Comparison of ENCODE assay signal across 23 cellular contexts in genomic region chr7:142800699-142801260, GRCh38. TPM values are rescaled to one million over a fixed set of nuclear protein-coding genes. Genes with fewer than 3 reads are reported as not detected.
DNase-seq lines count a peak whose midpoint lies in the region; ATAC-seq, FAIRE-seq and TF ChIP-seq lines count a peak whose summit lies in the region.
"Had no signal": no experiment of that assay in that cellular context is flagged by ENCODE, and none has a peak within 500 bp of the region (broad histone marks: within the 10 kb centered on the region; RNA-seq: fewer than 3 reads in every experiment).

No MANE protein-coding gene starts in this region.

- DNase-seq in T-helper 1 cell (no peak), brain microvascular endothelial cell (no peak), small intestine (no peak), left colon (no peak)
- DNase-seq in activated CD4-positive, alpha-beta memory T cell treated with anti-CD3 and anti-CD28 coated beads for 36 hours: no peak
- DNase-seq: amniotic stem cell; DMS79 treated with DMSO at 0.1 percent for 48 hours; gastrocnemius medialis; Kasumi-1; NCI-H146; stimulated activated CD4-positive, alpha-beta T cell treated with anti-CD3 and anti-CD28 coated beads, Interleukin-2, amount 100 ng/mL, for 24 hours; tibial artery had no signal

- H3K27me3 Mint-ChIP-seq in T-helper 1 cell treated with Interleukin-12 subunit alpha and Interleukin-12 subunit beta and Interleukin-4 antibody, amounts not matched to agents 30 μg/mL and 1 μg/mL, for 36 hours (ENCODE audit: low read depth): no peaks in the 10 kb centered on the region
- no peaks in the 10 kb centered on the region for H3K27me3 Mint-ChIP-seq in activated CD4-positive, alpha-beta memory T cell treated with anti-CD3 and anti-CD28 coated beads for 36 hours

- no peak for ATAC-seq in GM21515 (IDR thresholded peaks at IDR 0.05; ENCODE audit: unreplicated experiment)
- no peak for ATAC-seq in GM21526 (IDR thresholded peaks at IDR 0.05; ENCODE audit: low FRiP score, unreplicated experiment)
- no peak for ATAC-seq in left colon
- ATAC-seq: gastrocnemius medialis had no signal

- intact Hi-C loops in activated CD4-positive, alpha-beta memory T cell treated with anti-CD3 and anti-CD28 coated beads for 36 hours (cut with micrococcal nuclease): loop anchor here (1.0 to 10.0 kb wide), 3 partner anchors 8 to 1246 kb away; partner anchors contain the start of genes AGK and TAS2R38
- intact Hi-C loops in left colon (cut with DNase I, micrococcal nuclease): no loop called here

- POLR2A ChIA-PET in activated CD4-positive, alpha-beta memory T cell treated with anti-CD3 and anti-CD28 coated beads for 36 hours (lab: Charles Lee): interaction anchor here (0.6 to 17.9 kb wide), 3 partner anchors 8 to 164 kb away, joined by 3 to 517 read pairs (median 195); no protein-coding TSS in a partner anchor

- no peaks in the 10 kb centered on the region for H3K4me1 ChIP-seq in small intestine (ENCODE audit: control insufficient read depth in 2 of 2, insufficient read depth in 1 of 2, low read depth in 1 of 2, low read length in 1 of 2)
- H3K4me1 ChIP-seq: SJSA1 had no signal

- no peak for FAIRE-seq in small intestine (lab: Jason Lieb, UNC)
- FAIRE-seq: TTC549 had no signal

- peak overlapping the region; percentile 100 for H3K4me3 Mint-ChIP-seq in T-helper 1 cell treated with Interleukin-12 subunit alpha and Interleukin-12 subunit beta and Interleukin-4 antibody, amounts not matched to agents 30 μg/mL and 1 μg/mL, for 36 hours
- H3K4me3 Mint-ChIP-seq in activated CD4-positive, alpha-beta memory T cell treated with anti-CD3 and anti-CD28 coated beads for 36 hours: peak overlapping the region; percentile 100

- CTCF ChIA-PET in activated CD4-positive, alpha-beta memory T cell treated with anti-CD3 and anti-CD28 coated beads for 36 hours (lab: Charles Lee): interaction anchor here (0.9 to 20.0 kb wide), 4 partner anchors 9 to 481 kb away, joined by 3 to 390 read pairs (median 4); no protein-coding TSS in a partner anchor

- H3K27me3 ChIP-seq in brain microvascular endothelial cell (replicated peaks) (no peaks in the 10 kb centered on the region), small intestine (ENCODE audit: control insufficient read depth in 2 of 2, insufficient read depth in 2 of 2, low read length in 2 of 2) (peaks cover 0 to 8% of the 10 kb centered on the region in 2 donors)

- TF ChIP-seq CTCF in brain microvascular endothelial cell (IDR thresholded peaks at IDR 0.05; ENCODE audit: low read depth, low read length, missing control alignments): no peak

- peak overlapping the region; percentile 14 for H3K27ac ChIP-seq in brain microvascular endothelial cell
- H3K27ac ChIP-seq in small intestine (ENCODE audit: low read depth in 1 of 2, low read length in 1 of 2): peak overlapping the region; percentile 2 to 82
- H3K27ac ChIP-seq: 22Rv1; BLaER1 treated with 17β-estradiol and CSF1 and Interleukin-3, amounts not matched to agents 10 nM and 100 nM; gastrocnemius medialis; HL-60; right atrium auricular region; SJSA1; tibial artery had no signal

- no peaks in the 10 kb centered on the region for H3K9me3 Mint-ChIP-seq in T-helper 1 cell treated with Interleukin-12 subunit alpha and Interleukin-12 subunit beta and Interleukin-4 antibody, amounts not matched to agents 30 μg/mL and 1 μg/mL, for 36 hours
- H3K9me3 Mint-ChIP-seq in activated CD4-positive, alpha-beta memory T cell treated with anti-CD3 and anti-CD28 coated beads for 36 hours: no peaks in the 10 kb centered on the region

- no peak overlapping the region for H3K4me3 ChIP-seq in brain microvascular endothelial cell (ENCODE audit: low read depth, low read length)
- no peak overlapping the region for H3K4me3 ChIP-seq in small intestine (ENCODE audit: low read depth in 1 of 2, low read length in 2 of 2)
- H3K4me3 ChIP-seq: BLaER1 treated with 17β-estradiol and CSF1 and Interleukin-3, amounts not matched to agents 10 nM and 100 nM; gastrocnemius medialis; right atrium auricular region; SJSA1; tibial artery had no signal

- H3K27ac Mint-ChIP-seq in T-helper 1 cell treated with Interleukin-12 subunit alpha and Interleukin-12 subunit beta and Interleukin-4 antibody, amounts not matched to agents 30 μg/mL and 1 μg/mL, for 36 hours: peak overlapping the region; percentile 97
- peak overlapping the region; percentile 100 for H3K27ac Mint-ChIP-seq in activated CD4-positive, alpha-beta memory T cell treated with anti-CD3 and anti-CD28 coated beads for 36 hours

- in situ Hi-C loops in brain microvascular endothelial cell (cut with HindIII; ENCODE audit: low pct_ligation_motif_present, low sequenced_read_pairs): no loop called here

- H3K9me3 ChIP-seq in small intestine (ENCODE audit: control insufficient read depth, low read depth): no peaks in the 10 kb centered on the region
- H3K9me3 ChIP-seq: BLaER1 treated with 17β-estradiol and CSF1 and Interleukin-3, amounts not matched to agents 10 nM and 100 nM; gastrocnemius medialis; right atrium auricular region; SJSA1; tibial artery had no signal

- H3K36me3 ChIP-seq in brain microvascular endothelial cell (replicated peaks) (peaks cover 14% of the 10 kb centered on the region), small intestine (ENCODE audit: control insufficient read depth in 2 of 2, insufficient read depth in 2 of 2, low read length in 2 of 2) (no peaks in the 10 kb centered on the region)
- H3K36me3 ChIP-seq: BLaER1 treated with 17β-estradiol and CSF1 and Interleukin-3, amounts not matched to agents 10 nM and 100 nM; gastrocnemius medialis; right atrium auricular region; SJSA1; tibial artery had no signal

- peaks cover 67% of the 10 kb centered on the region for H3K4me1 Mint-ChIP-seq in T-helper 1 cell treated with Interleukin-12 subunit alpha and Interleukin-12 subunit beta and Interleukin-4 antibody, amounts not matched to agents 30 μg/mL and 1 μg/mL, for 36 hours (ENCODE audit: low read depth)
- peaks cover 68% of the 10 kb centered on the region for H3K4me1 Mint-ChIP-seq in activated CD4-positive, alpha-beta memory T cell treated with anti-CD3 and anti-CD28 coated beads for 36 hours (ENCODE audit: low read depth)

- H3K36me3 Mint-ChIP-seq in T-helper 1 cell treated with Interleukin-12 subunit alpha and Interleukin-12 subunit beta and Interleukin-4 antibody, amounts not matched to agents 30 μg/mL and 1 μg/mL, for 36 hours (ENCODE audit: low read depth): peaks cover 86% of the 10 kb centered on the region
- H3K36me3 Mint-ChIP-seq in activated CD4-positive, alpha-beta memory T cell treated with anti-CD3 and anti-CD28 coated beads for 36 hours: peaks cover 79% of the 10 kb centered on the region

- WGBS in small intestine, 3 donors: 62 to 88% (median 78%) methylated on average over 6 to 7 of the region's 7 CpGs

RNA-seq across cellular contexts. Expression of gene PRSS2, which starts 30.0 kb away (rescaled TPM):
- not detected for total RNA-seq in activated CD4-positive, alpha-beta memory T cell treated with anti-CD3 and anti-CD28 coated beads for 36 hours
- polyA plus RNA-seq in small intestine: 100 to 1,000 TPM in 2 of 3 donors, 10 to 100 TPM in 1; 91.5 to 814 (median 154) TPM
- total RNA-seq in left colon: 1 to 10 TPM in 1 of 2 donors, not detected in 1; 4.0 TPM
- total RNA-seq: cerebellum, gastrocnemius medialis, lung microvascular endothelial cell, SJSA1 had no signal

RNA-seq across cellular contexts. Expression of gene PRSS1, which starts 51.5 kb away (rescaled TPM):
- not detected for total RNA-seq in activated CD4-positive, alpha-beta memory T cell treated with anti-CD3 and anti-CD28 coated beads for 36 hours
- 10 to 100 TPM; 12.6 to 28.2 (median 17.3) TPM for polyA plus RNA-seq in small intestine
- total RNA-seq in left colon: 1 to 10 TPM in 1 of 2 donors, not detected in 1; 4.0 TPM
- total RNA-seq: cerebellum, gastrocnemius medialis, lung microvascular endothelial cell, right atrium auricular region, SJSA1 had no signal

RNA-seq across cellular contexts. Expression of gene EPHB6, which starts 54.1 kb away (rescaled TPM):
- total RNA-seq in activated CD4-positive, alpha-beta memory T cell treated with anti-CD3 and anti-CD28 coated beads for 36 hours: 10 to 100 TPM in 1 of 2 experiments, 1 to 10 TPM in 1; 9.5 to 11.0 TPM
- 10 to 100 TPM in 2 of 3 donors, 1 to 10 TPM in 1; 6.5 to 26.2 (median 17.0) TPM for polyA plus RNA-seq in small intestine
- 1 to 10 TPM; 1.2 to 3.2 TPM for total RNA-seq in left colon
